ENCODE assay signal across 25 cellular contexts in genomic region chr11:134691474-134691873, GRCh38.
"Had no signal": no experiment of that assay in that cellular context is flagged by ENCODE, and none has a peak within 500 bp of the region (broad histone marks: within the 10 kb centered on the region; RNA-seq: fewer than 3 reads in every experiment).

No MANE protein-coding gene starts in this region.

- H3K36me3 Mint-ChIP-seq: activated naive CD4-positive, alpha-beta T cell treated with anti-CD3 and anti-CD28 coated beads, Interleukin-2, amount 50 U/mL, for 24 hours had no signal

- H3K36me3 ChIP-seq: breast epithelium had no signal

- H3K27ac Mint-ChIP-seq: activated CD4-positive, alpha-beta memory T cell treated with anti-CD3 and anti-CD28 coated beads, Interleukin-2, amount 10 ng/mL, durations not matched to agents 7 days and 5 days; activated CD4-positive, alpha-beta T cell treated with anti-CD3 and anti-CD28 coated beads, Interleukin-2, amount 10 ng/mL, durations not matched to agents 7 days and 5 days; activated naive CD4-positive, alpha-beta T cell treated with anti-CD3 and anti-CD28 coated beads, Interleukin-2, amount 50 U/mL, for 24 hours; activated T-cell treated with anti-CD3 and anti-CD28 coated beads, Interleukin-2, amount 50 U/mL, for 72 hours had no signal

- H3K4me3 Mint-ChIP-seq: activated CD4-positive, alpha-beta memory T cell treated with anti-CD3 and anti-CD28 coated beads, Interleukin-2, amount 10 ng/mL, durations not matched to agents 7 days and 5 days; activated CD4-positive, alpha-beta T cell treated with anti-CD3 and anti-CD28 coated beads, Interleukin-2, amount 10 ng/mL, durations not matched to agents 7 days and 5 days; activated naive CD4-positive, alpha-beta T cell treated with anti-CD3 and anti-CD28 coated beads, Interleukin-2, amount 50 U/mL, for 24 hours; activated T-cell treated with anti-CD3 and anti-CD28 coated beads, Interleukin-2, amount 50 U/mL, for 72 hours had no signal

- H3K9me3 ChIP-seq: breast epithelium, SK-N-SH had no signal

- H3K9ac ChIP-seq: SK-N-SH had no signal

- H3K27ac ChIP-seq: breast epithelium, VCaP had no signal

- H3K4me1 ChIP-seq: breast epithelium had no signal

- H3K4me2 ChIP-seq: SK-N-SH had no signal

- DNase-seq: activated CD4-positive, alpha-beta memory T cell treated with anti-CD3 and anti-CD28 coated beads, Interleukin-2, amount 10 ng/mL, durations not matched to agents 7 days and 5 days; activated CD4-positive, alpha-beta T cell treated with anti-CD3 and anti-CD28 coated beads, Interleukin-2, amount 10 ng/mL, durations not matched to agents 7 days and 5 days; activated CD4-positive, CD25-positive, alpha-beta regulatory T cell; activated CD8-positive, alpha-beta memory T cell treated with anti-CD3 and anti-CD28 coated beads, Interleukin-2, amount 50 U/mL, for 4 hours; activated effector memory CD4-positive, alpha-beta T cell treated with Interleukin-2 at 50 U/mL for 16 hours; activated naive CD4-positive, alpha-beta T cell; activated T-cell treated with anti-CD3 and anti-CD28 coated beads, Interleukin-2, amount 50 U/mL, for 72 hours; aorta; MM.1S; NCI-H1105; NCI-H1436; NCI-H1694 treated with DMSO at 0.1 percent for 48 hours; NCI-H2081; NCI-H510A treated with DMSO at 0.1 percent for 48 hours; NCI-H69; NK-92 treated with Interleukin-12 subunit alpha and Interleukin-12 subunit beta, amount 100 ng/mL, for 24 hours; OCI-M1; RPMI8226; SK-N-SH; T-helper 1 cell had no signal

- H3K9me3 Mint-ChIP-seq: activated CD4-positive, alpha-beta memory T cell treated with anti-CD3 and anti-CD28 coated beads, Interleukin-2, amount 10 ng/mL, durations not matched to agents 7 days and 5 days; activated CD4-positive, alpha-beta T cell treated with anti-CD3 and anti-CD28 coated beads, Interleukin-2, amount 10 ng/mL, durations not matched to agents 7 days and 5 days; activated naive CD4-positive, alpha-beta T cell treated with anti-CD3 and anti-CD28 coated beads, Interleukin-2, amount 50 U/mL, for 24 hours; activated T-cell treated with anti-CD3 and anti-CD28 coated beads, Interleukin-2, amount 50 U/mL, for 72 hours had no signal

- H3K4me1 Mint-ChIP-seq: activated CD4-positive, alpha-beta memory T cell treated with anti-CD3 and anti-CD28 coated beads, Interleukin-2, amount 10 ng/mL, durations not matched to agents 7 days and 5 days; activated CD4-positive, alpha-beta T cell treated with anti-CD3 and anti-CD28 coated beads, Interleukin-2, amount 10 ng/mL, durations not matched to agents 7 days and 5 days; activated naive CD4-positive, alpha-beta T cell treated with anti-CD3 and anti-CD28 coated beads, Interleukin-2, amount 50 U/mL, for 24 hours had no signal

- ATAC-seq: activated T-cell treated with anti-CD3 and anti-CD28 coated beads, Interleukin-2, amount 50 U/mL, for 72 hours; Panc1; Right ventricle myocardium inferior had no signal

- H3K4me3 ChIP-seq: breast epithelium had no signal
